Comparison of ENCODE assay signal across 24 cellular contexts in the genomic region with DNA sequence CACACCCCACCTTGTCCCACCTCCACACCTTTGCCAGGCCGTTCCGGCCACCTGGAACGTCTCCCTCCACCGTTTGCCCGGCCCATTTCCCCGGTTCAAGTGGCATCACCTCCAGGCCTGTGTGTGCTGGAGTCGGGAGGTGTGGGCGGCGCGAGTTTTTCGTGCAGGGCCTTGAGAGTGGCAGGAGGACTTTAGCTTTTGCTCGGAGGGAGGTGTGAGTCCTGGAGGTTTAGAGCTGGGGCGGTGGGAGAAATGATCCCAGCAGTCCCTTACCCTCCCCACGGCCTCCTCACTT. TPM values are rescaled to one million over a fixed set of nuclear protein-coding genes. Genes with fewer than 3 reads are reported as not detected.
DNase-seq lines count a peak whose midpoint lies in the region; ATAC-seq, FAIRE-seq and TF ChIP-seq lines count a peak whose summit lies in the region.
"Had no signal": no experiment of that assay in that cellular context is flagged by ENCODE, and none has a peak within 500 bp of the region (broad histone marks: within the 10 kb centered on the region; RNA-seq: fewer than 3 reads in every experiment).

No MANE protein-coding gene starts in this region.

- H3K9ac ChIP-seq in iPS-20b (ENCODE audit: low read depth, low read length) = no peak overlapping the region

- no peak for TF ChIP-seq POLR2A in A549 (IDR thresholded peaks at IDR 0.05; ENCODE audit: low read length)

- CTCF ChIA-PET in A549 (lab: Yijun Ruan, JAX) = interaction anchor here (0.5 kb wide), 1 partner anchor 41 kb away, joined by 3 read pairs; no protein-coding TSS in a partner anchor

- no peak for TF ChIP-seq CTCF in A549 (IDR thresholded peaks at IDR 0.05)
- TF ChIP-seq CTCF in progenitor cell of endocrine pancreas (IDR thresholded peaks at IDR 0.05; ENCODE audit: unreplicated experiment) = no peak

- no peak overlapping the region for H3K4me3 Mint-ChIP-seq in progenitor cell of endocrine pancreas (ENCODE audit: low read depth)
- H3K4me3 Mint-ChIP-seq: activated CD8-positive, alpha-beta memory T cell treated with anti-CD3 and anti-CD28 coated beads, Interleukin-2, amount 10 ng/mL, durations not matched to agents 7 days and 5 days; central memory CD8-positive, alpha-beta T cell had no signal

- H3K9me3 Mint-ChIP-seq in progenitor cell of endocrine pancreas (ENCODE audit: low read depth) = no peaks in the 10 kb centered on the region
- H3K9me3 Mint-ChIP-seq: central memory CD8-positive, alpha-beta T cell; effector memory CD8-positive, alpha-beta T cell; stimulated activated naive CD8-positive, alpha-beta T cell treated with anti-CD3 and anti-CD28 coated beads, Interleukin-15, amount 100 ng/mL, for 72 hours had no signal

- H3K4me2 ChIP-seq in A549 = peak overlapping the region; percentile 64; the same call in 1 of the 3 replicates

- FAIRE-seq in A549 (lab: Jason Lieb, UNC) = no peak

- ATAC-seq in A549 = no peak

- DNase-seq in A549 (ENCODE audit: low read depth in 1 of 2, low spot score in 1 of 2) (no peak), H7 (no peak), progenitor cell of endocrine pancreas (ENCODE audit: low spot score, unreplicated experiment) (no peak), NAMALWA (ENCODE audit: low spot score) (no peak), NCI-H146 (lab: John Stamatoyannopoulos, UW) (no peak), NCI-H345 (lab: John Stamatoyannopoulos, UW) (no peak)
- DNase-seq: amniotic stem cell, GOT3, kidney glomerular epithelial cell, NCI-H1105 treated with DMSO at 0.1 percent for 48 hours had no signal

- no peak overlapping the region for H3K4me3 ChIP-seq in A549
- H3K4me3 ChIP-seq in H7 (ENCODE audit: insufficient read depth, low read depth, low read length) = peak overlapping the region; percentile 53
- H3K4me3 ChIP-seq in iPS-20b (ENCODE audit: low read length) = peak overlapping the region; percentile 63
- H3K4me3 ChIP-seq: SK-N-MC had no signal

- TF ChIP-seq EP300 in A549 (IDR thresholded peaks at IDR 0.05) = no peak

- H3K27ac ChIP-seq in A549 (peak overlapping the region in 1 of 2 experiments; percentile 80; a peak in 2 of 6 replicates), angular gyrus (ENCODE audit: low read depth, low read length) (peak overlapping the region; percentile 19), iPS-20b (ENCODE audit: low read length) (no peak overlapping the region)
- H3K27ac ChIP-seq: SK-N-MC had no signal

- TF ChIP-seq RAD21 in A549 (conservative IDR thresholded peaks at IDR 0.05 in 1 of 2, IDR thresholded peaks at IDR 0.05 in 1 of 2) = no peak

- no peak overlapping the region for H3K27ac Mint-ChIP-seq in progenitor cell of endocrine pancreas
- H3K27ac Mint-ChIP-seq: activated CD8-positive, alpha-beta memory T cell treated with anti-CD3 and anti-CD28 coated beads, Interleukin-2, amount 10 ng/mL, durations not matched to agents 7 days and 5 days; effector memory CD8-positive, alpha-beta T cell; stimulated activated naive CD8-positive, alpha-beta T cell treated with anti-CD3 and anti-CD28 coated beads, Interleukin-15, amount 100 ng/mL, for 72 hours had no signal

- H3K9me3 ChIP-seq in A549 (no peaks in the 10 kb centered on the region), iPS-20b (ENCODE audit: insufficient read depth, low read depth, low read length) (no peaks in the 10 kb centered on the region)

- WGBS in A549 (ENCODE audit: missing lambda C conversion rate) = 93% methylated on average over 14 of the region's 14 CpGs

- H3K36me3 ChIP-seq in H7 (replicated peaks; ENCODE audit: control insufficient read depth, insufficient read depth, low read length) (no peaks in the 10 kb centered on the region), iPS-20b (ENCODE audit: insufficient read depth, low read depth, low read length) (no peaks in the 10 kb centered on the region)
- H3K36me3 ChIP-seq: Peyer's patch had no signal

- POLR2A ChIA-PET in A549 (lab: Yijun Ruan, JAX) = interaction anchor here (1.7 to 2.2 kb wide), 2 partner anchors 24 to 27 kb away, joined by 5 read pairs; no protein-coding TSS in a partner anchor

- H3K27me3 Mint-ChIP-seq in progenitor cell of endocrine pancreas = peaks cover 25% of the 10 kb centered on the region

- no peaks in the 10 kb centered on the region for H3K4me1 Mint-ChIP-seq in progenitor cell of endocrine pancreas (ENCODE audit: low read depth)
- H3K4me1 Mint-ChIP-seq: central memory CD8-positive, alpha-beta T cell had no signal

- H3K27me3 ChIP-seq in H7 (ENCODE audit: control insufficient read depth, insufficient read depth, low read length) (peaks cover 2% of the 10 kb centered on the region; the same call in 1 of the 2 replicates), iPS-20b (ENCODE audit: insufficient read depth, low read length) (peaks cover 14% of the 10 kb centered on the region; the same call in 1 of the 2 replicates)

- H3K36me3 Mint-ChIP-seq in progenitor cell of endocrine pancreas (ENCODE audit: insufficient read depth) = peaks cover 3% of the 10 kb centered on the region
- H3K36me3 Mint-ChIP-seq: activated CD8-positive, alpha-beta memory T cell treated with anti-CD3 and anti-CD28 coated beads, Interleukin-2, amount 10 ng/mL, durations not matched to agents 7 days and 5 days had no signal

- H3K4me1 ChIP-seq in A549 (0 out of 3 replicates have a peak, but pooled peaks cover 6% of the 10 kb centered on the region), iPS-20b (ENCODE audit: insufficient read depth, low read length) (no peaks in the 10 kb centered on the region)

TF ChIP-seq in A549, 52 proteins besides CTCF, POLR2A, EP300 and RAD21:
- TF ChIP-seq HOXB5 (CRISPR knock-in tag; IDR thresholded peaks at IDR 0.05) (no peak), ESRRA (IDR thresholded peaks at IDR 0.05; ENCODE audit: borderline replicate concordance, low read length) (no peak), RNF2 (IDR thresholded peaks at IDR 0.05; ENCODE audit: borderline replicate concordance, low read depth) (no peak), RFX5 (IDR thresholded peaks at IDR 0.05) (no peak), FOXS1 (CRISPR knock-in tag; IDR thresholded peaks at IDR 0.05) (no peak), EHF (CRISPR knock-in tag; IDR thresholded peaks at IDR 0.05) (no peak), GATA3 (IDR thresholded peaks at IDR 0.05; ENCODE audit: borderline replicate concordance) (no peak)

RNA-seq across cellular contexts. Expression of gene PALM, which starts 4.3 kb away (rescaled TPM):
- polyA plus RNA-seq in A549 (2011; rRNA removed) = 2.0 and 3.0 TPM in 2 replicates
- polyA plus RNA-seq in A549 (2012; cell fraction: cytosol; rRNA removed) = 5.4 and 7.0 TPM in 2 replicates
- polyA plus RNA-seq in A549 (2012; cell fraction: nucleus; rRNA removed) = 8.5 and 8.8 TPM in 2 replicates
- 11.4 to 17.5 TPM (median 15.7 TPM) in 3 replicates for polyA plus RNA-seq in A549 (2017; fragmentation: RNase III; extraction: RNeasy Plus Mini Kit Qiagen cat#74134 plus additional on column Dnase treatment)
- 2.2 and 3.7 TPM in 2 replicates for polyA minus RNA-seq in A549 (2011; rRNA and poly(A)+ RNA removed)
- 28.7 and 34.6 TPM in 2 replicates for total RNA-seq in H7 (2014; rRNA removed; shearing (Covaris generic))
- 52.4 and 54.3 TPM in 2 replicates for total RNA-seq in progenitor cell of endocrine pancreas
- total RNA-seq: activated CD8-positive, alpha-beta memory T cell treated with anti-CD3 and anti-CD28 coated beads, Interleukin-2, amount 10 ng/mL, durations not matched to agents 7 days and 5 days; mononuclear cell had no signal

RNA-seq across cellular contexts. Expression of gene PRSS57, which starts 9.1 kb away (rescaled TPM):
- 0.10 TPM in 1 of 2 replicates, not detected in the other for polyA plus RNA-seq in A549 (2011; rRNA removed)
- 0.06 and 0.11 TPM in 2 replicates for polyA plus RNA-seq in A549 (2012; cell fraction: cytosol; rRNA removed)
- polyA plus RNA-seq in A549 (2012; cell fraction: nucleus; rRNA removed) = 0.10 TPM in 1 of 2 replicates, not detected in the other
- polyA plus RNA-seq in A549 (2017; fragmentation: RNase III; extraction: RNeasy Plus Mini Kit Qiagen cat#74134 plus additional on column Dnase treatment) = not detected in 3 replicates
- not detected in 2 replicates for polyA minus RNA-seq in A549 (2011; rRNA and poly(A)+ RNA removed)
- total RNA-seq in H7 (2014; rRNA removed; shearing (Covaris generic)) = not detected in 2 replicates
- not detected in 2 replicates for total RNA-seq in progenitor cell of endocrine pancreas
- total RNA-seq: Daoy, LHCN-M2, Peyer's patch, right cardiac atrium, urinary bladder had no signal
- polyA plus RNA-seq: AG04450, right cardiac atrium, urinary bladder had no signal

RNA-seq across cellular contexts. Expression of gene FSTL3, which starts 28.2 kb away (rescaled TPM):
- polyA plus RNA-seq in A549 (2011; rRNA removed) = 45.5 and 58.1 TPM in 2 replicates
- 109 and 193 TPM in 2 replicates for polyA plus RNA-seq in A549 (2012; cell fraction: cytosol; rRNA removed)
- 322 and 573 TPM in 2 replicates for polyA plus RNA-seq in A549 (2012; cell fraction: nucleus; rRNA removed)
- 110 to 131 TPM (median 118 TPM) in 3 replicates for polyA plus RNA-seq in A549 (2017; fragmentation: RNase III; extraction: RNeasy Plus Mini Kit Qiagen cat#74134 plus additional on column Dnase treatment)
- 32.4 and 35.3 TPM in 2 replicates for polyA minus RNA-seq in A549 (2011; rRNA and poly(A)+ RNA removed)
- total RNA-seq in H7 (2014; rRNA removed; shearing (Covaris generic)) = 7.4 and 9.7 TPM in 2 replicates
- 13.8 and 14.4 TPM in 2 replicates for total RNA-seq in progenitor cell of endocrine pancreas

RNA-seq across cellular contexts. Expression of gene RNF126, which starts 41.4 kb away (rescaled TPM):
- polyA plus RNA-seq in A549 (2011; rRNA removed) (3.1 and 4.9 TPM in 2 replicates), A549 (2017; fragmentation: RNase III; extraction: RNeasy Plus Mini Kit Qiagen cat#74134 plus additional on column Dnase treatment) (35.0 to 36.3 TPM (median 35.4 TPM) in 3 replicates)
- 43.6 and 53.5 TPM in 2 replicates for polyA plus RNA-seq in A549 (2012; cell fraction: cytosol; rRNA removed)
- polyA plus RNA-seq in A549 (2012; cell fraction: nucleus; rRNA removed) = 71.1 and 89.5 TPM in 2 replicates
- polyA minus RNA-seq in A549 (2011; rRNA and poly(A)+ RNA removed) = 2.4 and 5.0 TPM in 2 replicates
- 119 and 128 TPM in 2 replicates for total RNA-seq in H7 (2014; rRNA removed; shearing (Covaris generic))
- 37.3 and 39.2 TPM in 2 replicates for total RNA-seq in progenitor cell of endocrine pancreas

RNA-seq across cellular contexts. Expression of gene MISP, which starts 46.5 kb away (rescaled TPM):
- polyA plus RNA-seq in A549 (2011; rRNA removed) (38.3 and 46.5 TPM in 2 replicates), A549 (2017; fragmentation: RNase III; extraction: RNeasy Plus Mini Kit Qiagen cat#74134 plus additional on column Dnase treatment) (56.9 to 62.7 TPM (median 61.4 TPM) in 3 replicates)
- polyA plus RNA-seq in A549 (2012; cell fraction: cytosol; rRNA removed) = 44.9 and 58.4 TPM in 2 replicates
- 75.9 and 95.3 TPM in 2 replicates for polyA plus RNA-seq in A549 (2012; cell fraction: nucleus; rRNA removed)
- polyA minus RNA-seq in A549 (2011; rRNA and poly(A)+ RNA removed) = 43.2 and 57.3 TPM in 2 replicates
- 0.11 and 0.31 TPM in 2 replicates for total RNA-seq in H7 (2014; rRNA removed; shearing (Covaris generic))
- total RNA-seq in progenitor cell of endocrine pancreas = 1.1 and 2.5 TPM in 2 replicates
- total RNA-seq: activated CD8-positive, alpha-beta memory T cell treated with anti-CD3 and anti-CD28 coated beads, Interleukin-2, amount 10 ng/mL, durations not matched to agents 7 days and 5 days; mononuclear cell had no signal
